Comparison of ENCODE assay signal across 1 cellular context in the genomic region with DNA sequence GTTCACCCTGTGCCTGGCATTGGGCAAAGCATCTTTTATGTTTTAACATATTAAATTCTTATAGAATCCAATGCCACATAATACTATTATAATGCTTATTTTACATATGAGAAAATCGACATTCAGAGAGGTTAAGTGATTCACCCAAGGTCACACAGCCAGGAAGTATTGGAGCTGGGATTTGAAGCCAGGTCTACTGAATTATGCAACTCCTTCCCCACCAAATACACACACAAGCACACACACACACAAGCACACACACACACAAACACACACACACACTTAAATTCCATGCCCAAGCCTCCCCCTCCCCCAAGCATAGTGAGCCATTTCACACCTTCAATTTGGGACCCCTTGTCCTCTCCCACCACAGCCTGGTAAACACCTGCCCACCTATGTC.
TF ChIP-seq lines count a peak whose summit lies in the region.

No MANE protein-coding gene starts in this region.

TF ChIP-seq in IMR-90, 13 proteins besides CTCF, POLR2A, EP300 and RAD21:
- TF ChIP-seq CEBPB (IDR thresholded peaks at IDR 0.05; ENCODE audit: low read depth, low read length) (no peak), ELK1 (IDR thresholded peaks at IDR 0.05; ENCODE audit: borderline replicate concordance, low read depth, low read length) (no peak), SMC3 (IDR thresholded peaks at IDR 0.05; ENCODE audit: low read depth, low read length) (no peak), FOS (IDR thresholded peaks at IDR 0.05; ENCODE audit: low read depth, low read length) (no peak), MAFK (IDR thresholded peaks at IDR 0.05; ENCODE audit: low read depth, low read length) (no peak), RFX5 (IDR thresholded peaks at IDR 0.05; ENCODE audit: low read depth, low read length) (no peak), MAZ (IDR thresholded peaks at IDR 0.05; ENCODE audit: borderline replicate concordance, low read depth, low read length) (no peak), CHD1 (IDR thresholded peaks at IDR 0.05; ENCODE audit: low read depth, low read length) (no peak), BHLHE40 (IDR thresholded peaks at IDR 0.05; ENCODE audit: low read depth, low read length) (no peak)
- TF ChIP-seq, protein P1, sequence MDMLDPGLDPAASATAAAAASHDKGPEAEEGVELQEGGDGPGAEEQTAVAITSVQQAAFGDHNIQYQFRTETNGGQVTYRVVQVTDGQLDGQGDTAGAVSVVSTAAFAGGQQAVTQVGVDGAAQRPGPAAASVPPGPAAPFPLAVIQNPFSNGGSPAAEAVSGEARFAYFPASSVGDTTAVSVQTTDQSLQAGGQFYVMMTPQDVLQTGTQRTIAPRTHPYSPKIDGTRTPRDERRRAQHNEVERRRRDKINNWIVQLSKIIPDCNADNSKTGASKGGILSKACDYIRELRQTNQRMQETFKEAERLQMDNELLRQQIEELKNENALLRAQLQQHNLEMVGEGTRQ (IDR thresholded peaks at IDR 0.05; ENCODE audit: low read depth, low read length) = no peak
